In genomic region chr13:38045278-38046048, GRCh38 we compare ENCODE assay signal across 9 cellular contexts.
A peak's percentile ranks its signal among the peaks of the same experiment; 100 is the strongest.
DNase-seq lines count a peak whose midpoint lies in the region; ATAC-seq, FAIRE-seq and TF ChIP-seq lines count a peak whose summit lies in the region.
"Had no signal": no experiment of that assay in that cellular context is flagged by ENCODE, and none has a peak within 500 bp of the region (broad histone marks: within the 10 kb centered on the region; RNA-seq: fewer than 3 reads in every experiment).

No MANE protein-coding gene starts in this region.

- no peaks in the 10 kb centered on the region for H3K9me3 ChIP-seq in keratinocyte (ENCODE audit: control insufficient read depth, low read depth, low read length)

- no peaks in the 10 kb centered on the region for H3K36me3 Mint-ChIP-seq in activated naive CD8-positive, alpha-beta T cell treated with anti-CD3 and anti-CD28 coated beads, Interleukin-2, amount 50 U/mL, for 24 hours (ENCODE audit: low read depth)
- H3K36me3 Mint-ChIP-seq: activated naive CD4-positive, alpha-beta T cell treated with anti-CD3 and anti-CD28 coated beads, Interleukin-2, amount 50 U/mL, for 24 hours had no signal

- no peaks in the 10 kb centered on the region for H3K27me3 ChIP-seq in keratinocyte (ENCODE audit: control insufficient read depth, extremely low read depth, insufficient read depth, low read length)

- H3K27me3 Mint-ChIP-seq in activated naive CD8-positive, alpha-beta T cell treated with anti-CD3 and anti-CD28 coated beads, Interleukin-2, amount 50 U/mL, for 24 hours = no peaks in the 10 kb centered on the region
- H3K27me3 Mint-ChIP-seq: activated naive CD4-positive, alpha-beta T cell treated with anti-CD3 and anti-CD28 coated beads, Interleukin-2, amount 50 U/mL, for 24 hours had no signal

- no peaks in the 10 kb centered on the region for H3K4me1 Mint-ChIP-seq in activated naive CD8-positive, alpha-beta T cell treated with anti-CD3 and anti-CD28 coated beads, Interleukin-2, amount 50 U/mL, for 24 hours
- H3K4me1 Mint-ChIP-seq: activated naive CD4-positive, alpha-beta T cell treated with anti-CD3 and anti-CD28 coated beads, Interleukin-2, amount 50 U/mL, for 24 hours had no signal

- no peak overlapping the region for H3K4me3 ChIP-seq in keratinocyte (ENCODE audit: control insufficient read depth in 2 of 3, extremely low read depth in 1 of 3, insufficient read depth in 2 of 3, low read depth in 1 of 3, low read length in 3 of 3)

- H3K27ac Mint-ChIP-seq in activated naive CD8-positive, alpha-beta T cell treated with anti-CD3 and anti-CD28 coated beads, Interleukin-2, amount 50 U/mL, for 24 hours = no peak overlapping the region
- H3K27ac Mint-ChIP-seq: activated naive CD4-positive, alpha-beta T cell treated with anti-CD3 and anti-CD28 coated beads, Interleukin-2, amount 50 U/mL, for 24 hours had no signal

- DNase-seq in NCI-H2029 treated with DMSO at 0.1 percent for 48 hours (lab: John Stamatoyannopoulos, UW) (peak; percentile 1), NCI-H2029 (lab: John Stamatoyannopoulos, UW) (no peak), SK-MEL-5 (ENCODE audit: low read depth, low spot score) (peak; percentile 70), keratinocyte (ENCODE audit: low read depth, low spot score) (peak; percentile 7), GM19238 (ENCODE audit: insufficient read length, low spot score) (no peak)
- DNase-seq in activated naive CD8-positive, alpha-beta T cell treated with anti-CD3 and anti-CD28 coated beads, Interleukin-2, amount 50 U/mL, for 24 hours = no peak

- peak; percentile 66 to 76 (median 69) for TF ChIP-seq CTCF in keratinocyte (optimal IDR thresholded peaks at IDR 0.05 in 1 of 3, IDR thresholded peaks at IDR 0.05 in 1 of 3, conservative IDR thresholded peaks at IDR 0.05 in 1 of 3; ENCODE audit: extremely low read depth in 1 of 3, insufficient read depth in 2 of 3, low read length in 3 of 3)

- H3K9me1 ChIP-seq in keratinocyte (ENCODE audit: control insufficient read depth, extremely low read depth, insufficient read depth, low read length) = no peaks in the 10 kb centered on the region

- no peak overlapping the region for H3K4me3 Mint-ChIP-seq in activated naive CD8-positive, alpha-beta T cell treated with anti-CD3 and anti-CD28 coated beads, Interleukin-2, amount 50 U/mL, for 24 hours
- H3K4me3 Mint-ChIP-seq: activated naive CD4-positive, alpha-beta T cell treated with anti-CD3 and anti-CD28 coated beads, Interleukin-2, amount 50 U/mL, for 24 hours had no signal

- no peaks in the 10 kb centered on the region for H3K4me1 ChIP-seq in keratinocyte (ENCODE audit: control insufficient read depth, extremely low read depth, insufficient read depth, low read length)

- H3K9me3 Mint-ChIP-seq in activated naive CD8-positive, alpha-beta T cell treated with anti-CD3 and anti-CD28 coated beads, Interleukin-2, amount 50 U/mL, for 24 hours = peaks cover 24% of the 10 kb centered on the region

- no peak overlapping the region for H3K4me2 ChIP-seq in keratinocyte (ENCODE audit: control insufficient read depth, extremely low read depth, insufficient read depth, low read depth, low read length)

- no peak overlapping the region for H2AFZ ChIP-seq in keratinocyte (ENCODE audit: control insufficient read depth, low read length)

- peak; percentile 20 for FAIRE-seq in keratinocyte (lab: Jason Lieb, UNC)

- no peaks in the 10 kb centered on the region for H4K20me1 ChIP-seq in keratinocyte (ENCODE audit: control insufficient read depth, extremely low read depth, insufficient read depth, low read length)

- H3K36me3 ChIP-seq in keratinocyte (ENCODE audit: control insufficient read depth in 2 of 2, extremely low read depth in 1 of 2, insufficient read depth in 2 of 2, low read length in 2 of 2) = no peaks in the 10 kb centered on the region

- no peak overlapping the region for H3K9ac ChIP-seq in keratinocyte (ENCODE audit: control insufficient read depth, extremely low read depth, insufficient read depth, low read length)

- dilution Hi-C loops in keratinocyte (cut with MboI; ENCODE audit: extremely low pct_ligation_motif_present, low sequenced_read_pairs) = no loop called here

- H3K79me2 ChIP-seq in keratinocyte (ENCODE audit: control insufficient read depth, insufficient read depth, low read length) = no peaks in the 10 kb centered on the region

- no peak overlapping the region for H3K27ac ChIP-seq in keratinocyte (ENCODE audit: control insufficient read depth, insufficient read depth, low read length)

- in situ Hi-C loops in SK-MEL-5 (cut with HindIII; ENCODE audit: low pct_unique_long_range_greater_than_20kb, low sequenced_read_pairs) = no loop called here

- peak; percentile 91 for ATAC-seq in HG03520 (IDR thresholded peaks at IDR 0.05; ENCODE audit: unreplicated experiment)
- no peak for ATAC-seq in activated naive CD8-positive, alpha-beta T cell treated with anti-CD3 and anti-CD28 coated beads, Interleukin-2, amount 50 U/mL, for 24 hours
- ATAC-seq in HG03108 (IDR thresholded peaks at IDR 0.05; ENCODE audit: unreplicated experiment) = no peak

Comparison
In these comparisons a context has a peak if more than half of its experiments do, and no peak if none do; other contexts are left out.
1. DNase-seq: peak in NCI-H2029 treated with DMSO at 0.1 percent for 48 hours (single experiment), SK-MEL-5 (single experiment) and keratinocyte (single experiment); none in NCI-H2029 (single experiment), activated naive CD8-positive, alpha-beta T cell treated with anti-CD3 and anti-CD28 coated beads, Interleukin-2, amount 50 U/mL, for 24 hours (single experiment) and GM19238 (single experiment).